Comparison of ENCODE assay signal across 16 cellular contexts in genomic region chr16:20114356-20114755, GRCh38. TPM values are rescaled to one million over a fixed set of nuclear protein-coding genes. Genes with fewer than 3 reads are reported as not detected.
DNase-seq lines count a peak whose midpoint lies in the region; ATAC-seq, FAIRE-seq and TF ChIP-seq lines count a peak whose summit lies in the region.
"Had no signal": no experiment of that assay in that cellular context is flagged by ENCODE, and none has a peak within 500 bp of the region (broad histone marks: within the 10 kb centered on the region; RNA-seq: fewer than 3 reads in every experiment).

No MANE protein-coding gene starts in this region.

- no peak for ATAC-seq in HG02981 (IDR thresholded peaks at IDR 0.05; ENCODE audit: unreplicated experiment)
- ATAC-seq in activated CD8-positive, alpha-beta T cell treated with anti-CD3 and anti-CD28 coated beads, Interleukin-2, amount 10 ng/mL, durations not matched to agents 7 days and 5 days = no peak
- ATAC-seq in stimulated activated effector memory CD8-positive, alpha-beta T cell treated with anti-CD3 and anti-CD28 coated beads, Interleukin-12 subunit alpha, Interleukin-12 subunit beta, amount 100 ng/mL, for 72 hours = no peak
- ATAC-seq: heart left ventricle; left lobe of liver; naive thymus-derived CD8-positive, alpha-beta T cell had no signal

- no peaks in the 10 kb centered on the region for H3K9me3 Mint-ChIP-seq in H9
- no peaks in the 10 kb centered on the region for H3K9me3 Mint-ChIP-seq in activated CD8-positive, alpha-beta T cell treated with anti-CD3 and anti-CD28 coated beads, Interleukin-2, amount 10 ng/mL, durations not matched to agents 7 days and 5 days (ENCODE audit: insufficient read depth)
- H3K9me3 Mint-ChIP-seq in stimulated activated effector memory CD8-positive, alpha-beta T cell treated with anti-CD3 and anti-CD28 coated beads, Interleukin-12 subunit alpha, Interleukin-12 subunit beta, amount 100 ng/mL, for 72 hours = no peaks in the 10 kb centered on the region
- H3K9me3 Mint-ChIP-seq: CD4-positive, alpha-beta T cell had no signal

- H3K4me1 Mint-ChIP-seq in H9 = peaks cover 16 to 19% of the 10 kb centered on the region in 2 experiments
- H3K4me1 Mint-ChIP-seq in activated CD8-positive, alpha-beta T cell treated with anti-CD3 and anti-CD28 coated beads, Interleukin-2, amount 10 ng/mL, durations not matched to agents 7 days and 5 days (ENCODE audit: low read depth) = no peaks in the 10 kb centered on the region
- no peaks in the 10 kb centered on the region for H3K4me1 Mint-ChIP-seq in stimulated activated effector memory CD8-positive, alpha-beta T cell treated with anti-CD3 and anti-CD28 coated beads, Interleukin-12 subunit alpha, Interleukin-12 subunit beta, amount 100 ng/mL, for 72 hours
- H3K4me1 Mint-ChIP-seq: naive thymus-derived CD8-positive, alpha-beta T cell had no signal

- no peaks in the 10 kb centered on the region for H3K36me3 Mint-ChIP-seq in H9 (ENCODE audit: insufficient read depth in 1 of 3, low read depth in 3 of 3)
- H3K36me3 Mint-ChIP-seq in activated CD8-positive, alpha-beta T cell treated with anti-CD3 and anti-CD28 coated beads, Interleukin-2, amount 10 ng/mL, durations not matched to agents 7 days and 5 days (ENCODE audit: low read depth) = no peaks in the 10 kb centered on the region
- no peaks in the 10 kb centered on the region for H3K36me3 Mint-ChIP-seq in stimulated activated effector memory CD8-positive, alpha-beta T cell treated with anti-CD3 and anti-CD28 coated beads, Interleukin-12 subunit alpha, Interleukin-12 subunit beta, amount 100 ng/mL, for 72 hours
- H3K36me3 Mint-ChIP-seq: naive thymus-derived CD8-positive, alpha-beta T cell had no signal

- no peak overlapping the region for H2BK5ac ChIP-seq in H9 (ENCODE audit: insufficient read length, low read length)

- no peak overlapping the region for H3K27ac ChIP-seq in H9 (ENCODE audit: insufficient read length, low read depth, low read length)
- no peak overlapping the region for H3K27ac ChIP-seq in small intestine (ENCODE audit: low read depth in 1 of 2, low read length in 1 of 2)
- H3K27ac ChIP-seq: cardiac muscle cell, heart left ventricle had no signal

- DNase-seq in H9 = no peak
- DNase-seq in RCC 7860 (ENCODE audit: low spot score) = peak; percentile 52
- DNase-seq in epithelial cell of esophagus (ENCODE audit: low read depth) = peak; percentile 9
- peak; percentile 33 for DNase-seq in small intestine
- DNase-seq in activated CD8-positive, alpha-beta T cell treated with anti-CD3 and anti-CD28 coated beads, Interleukin-2, amount 10 ng/mL, durations not matched to agents 7 days and 5 days = no peak
- DNase-seq in SIG-M5 (lab: John Stamatoyannopoulos, UW) = no peak
- DNase-seq in stimulated activated effector memory CD8-positive, alpha-beta T cell treated with anti-CD3 and anti-CD28 coated beads, Interleukin-12 subunit alpha, Interleukin-12 subunit beta, amount 100 ng/mL, for 72 hours (ENCODE audit: low spot score in 2 of 2) = no peak
- DNase-seq: CD4-positive, alpha-beta T cell; heart left ventricle; naive thymus-derived CD8-positive, alpha-beta T cell; NCI-H345 had no signal

- peak overlapping the region in 1 of 3 experiments; percentile 62; a peak in 1 of 7 replicates for H3K27ac Mint-ChIP-seq in H9
- H3K27ac Mint-ChIP-seq in activated CD8-positive, alpha-beta T cell treated with anti-CD3 and anti-CD28 coated beads, Interleukin-2, amount 10 ng/mL, durations not matched to agents 7 days and 5 days = no peak overlapping the region
- H3K27ac Mint-ChIP-seq in stimulated activated effector memory CD8-positive, alpha-beta T cell treated with anti-CD3 and anti-CD28 coated beads, Interleukin-12 subunit alpha, Interleukin-12 subunit beta, amount 100 ng/mL, for 72 hours = no peak overlapping the region
- H3K27ac Mint-ChIP-seq: CD4-positive, alpha-beta T cell; naive thymus-derived CD8-positive, alpha-beta T cell had no signal

- no peak overlapping the region for H3K14ac ChIP-seq in H9 (ENCODE audit: insufficient read depth, low read length)

- no peak overlapping the region for H3T11ph ChIP-seq in H9 (ENCODE audit: low read length)

- no peak overlapping the region for H2BK120ac ChIP-seq in H9 (ENCODE audit: low read depth, low read length, poor library complexity, severe bottlenecking)

- H4K5ac ChIP-seq in H9 (ENCODE audit: insufficient read length, low read depth, low read length) = no peak overlapping the region

- H3K23me2 ChIP-seq in H9 (ENCODE audit: insufficient read length, low read depth, low read length, poor library complexity, severe bottlenecking) = no peaks in the 10 kb centered on the region

- H2AK5ac ChIP-seq in H9 (ENCODE audit: insufficient read length, low read length) = no peak overlapping the region

- CTCF ChIA-PET in activated CD8-positive, alpha-beta T cell treated with anti-CD3 and anti-CD28 coated beads, Interleukin-2, amount 10 ng/mL, durations not matched to agents 7 days and 5 days (lab: Charles Lee) = no interaction called here

- FAIRE-seq in RCC 7860 (lab: Jason Lieb, UNC) = peak; percentile 45
- no peak for FAIRE-seq in small intestine (lab: Jason Lieb, UNC)
- FAIRE-seq: TTC549 had no signal

- no peak overlapping the region for H3K4me3 Mint-ChIP-seq in H9
- H3K4me3 Mint-ChIP-seq in activated CD8-positive, alpha-beta T cell treated with anti-CD3 and anti-CD28 coated beads, Interleukin-2, amount 10 ng/mL, durations not matched to agents 7 days and 5 days = no peak overlapping the region
- no peak overlapping the region for H3K4me3 Mint-ChIP-seq in stimulated activated effector memory CD8-positive, alpha-beta T cell treated with anti-CD3 and anti-CD28 coated beads, Interleukin-12 subunit alpha, Interleukin-12 subunit beta, amount 100 ng/mL, for 72 hours
- H3K4me3 Mint-ChIP-seq: CD4-positive, alpha-beta T cell; naive thymus-derived CD8-positive, alpha-beta T cell had no signal

- no peaks in the 10 kb centered on the region for H3K36me3 ChIP-seq in small intestine (ENCODE audit: control insufficient read depth in 2 of 2, insufficient read depth in 2 of 2, low read length in 2 of 2)
- H3K36me3 ChIP-seq: cardiac muscle cell, heart left ventricle had no signal

- no peak overlapping the region for H3K4me2 ChIP-seq in H9 (ENCODE audit: insufficient read depth, insufficient read length, low read length)

- H3K9ac ChIP-seq in H9 (ENCODE audit: extremely low read depth, insufficient read length, low read length) = no peak overlapping the region

- no peak overlapping the region for H4K91ac ChIP-seq in H9 (ENCODE audit: insufficient read length, low read depth, low read length)

- H3K27me3 Mint-ChIP-seq in H9 (ENCODE audit: low read depth) = peaks cover 1% of the 10 kb centered on the region
- H3K27me3 Mint-ChIP-seq in activated CD8-positive, alpha-beta T cell treated with anti-CD3 and anti-CD28 coated beads, Interleukin-2, amount 10 ng/mL, durations not matched to agents 7 days and 5 days (ENCODE audit: low read depth) = no peaks in the 10 kb centered on the region
- H3K27me3 Mint-ChIP-seq: CD4-positive, alpha-beta T cell had no signal

- H3K56ac ChIP-seq in H9 (ENCODE audit: insufficient read length, low read depth, low read length) = no peak overlapping the region

- POLR2A ChIA-PET in activated CD8-positive, alpha-beta T cell treated with anti-CD3 and anti-CD28 coated beads, Interleukin-2, amount 10 ng/mL, durations not matched to agents 7 days and 5 days (lab: Charles Lee) = no interaction called here

- no peak overlapping the region for H2BK15ac ChIP-seq in H9 (ENCODE audit: low read depth, low read length)

- WGBS in H9 (ENCODE audit: extremely low coverage, insufficient read length, low lambda C conversion rate) = no CpG with 5 or more reads among the region's 8 CpGs
- WGBS in small intestine, 3 donors = 38 to 77% (median 40%) methylated on average over 8 of the region's 8 CpGs

- no peaks in the 10 kb centered on the region for H3K9me3 ChIP-seq in H9 (ENCODE audit: control insufficient read depth, low read depth, low read length)
- H3K9me3 ChIP-seq in small intestine (ENCODE audit: control insufficient read depth, low read depth) = no peaks in the 10 kb centered on the region
- H3K9me3 ChIP-seq: heart left ventricle had no signal

- no peak overlapping the region for H3K18ac ChIP-seq in H9 (ENCODE audit: insufficient read length, low read depth, low read length)

- H3K4me3 ChIP-seq in epithelial cell of esophagus (ENCODE audit: low read length) (no peak overlapping the region), small intestine (ENCODE audit: low read depth in 1 of 2, low read length in 2 of 2) (no peak overlapping the region)
- H3K4me3 ChIP-seq: cardiac muscle cell, heart left ventricle had no signal

- no peaks in the 10 kb centered on the region; the same call in 1 of the 2 replicates for H3K4me1 ChIP-seq in H9 (ENCODE audit: insufficient read depth, low read length)
- H3K4me1 ChIP-seq in small intestine (ENCODE audit: control insufficient read depth in 2 of 2, insufficient read depth in 1 of 2, low read depth in 1 of 2, low read length in 1 of 2) = no peaks in the 10 kb centered on the region
- H3K4me1 ChIP-seq: heart left ventricle had no signal

- H3K27me3 ChIP-seq in H9 (ENCODE audit: insufficient read depth, low read length) = no peaks in the 10 kb centered on the region
- no peaks in the 10 kb centered on the region for H3K27me3 ChIP-seq in small intestine (ENCODE audit: control insufficient read depth in 2 of 2, insufficient read depth in 2 of 2, low read length in 2 of 2)
- H3K27me3 ChIP-seq: cardiac muscle cell had no signal

- no peaks in the 10 kb centered on the region for H4K20me1 ChIP-seq in H9 (ENCODE audit: control insufficient read depth, insufficient read depth, insufficient read length)

- H2BK20ac ChIP-seq in H9 (ENCODE audit: low read depth, low read length, poor library complexity, severe bottlenecking) = peak overlapping the region; percentile 83

- H2AFZ ChIP-seq in H9 (ENCODE audit: low read length) = no peak overlapping the region

- no peaks in the 10 kb centered on the region for H3K79me1 ChIP-seq in H9 (ENCODE audit: insufficient read depth, low read depth, low read length, poor library complexity, severe bottlenecking)

- H4K8ac ChIP-seq in H9 (replicated peaks; ENCODE audit: insufficient read length, low read depth, low read length) = no peak overlapping the region

- no peak overlapping the region for H2BK12ac ChIP-seq in H9 (ENCODE audit: insufficient read length, low read depth, low read length)

- no peak overlapping the region for H3K4ac ChIP-seq in H9 (ENCODE audit: low read depth, low read length)

- no peak for TF ChIP-seq CTCF in H9 (conservative IDR thresholded peaks at IDR 0.05)
- no peak for TF ChIP-seq CTCF in epithelial cell of esophagus (IDR thresholded peaks at IDR 0.05; ENCODE audit: insufficient read depth, low read depth, low read length, missing control alignments)

- H3K79me2 ChIP-seq in H9 (ENCODE audit: insufficient read depth, low read length) = no peaks in the 10 kb centered on the region

- no peak overlapping the region for H3K23ac ChIP-seq in H9 (ENCODE audit: insufficient read length, low read depth, low read length)

RNA-seq across cellular contexts. Expression of gene GPR139, which starts 40.7 kb away (rescaled TPM):
- total RNA-seq in H9 (2021) = 0.22 TPM in 1 of 2 replicates, not detected in the other
- not detected for polyA plus RNA-seq in small intestine
- not detected for total RNA-seq in activated CD8-positive, alpha-beta T cell treated with anti-CD3 and anti-CD28 coated beads, Interleukin-2, amount 10 ng/mL, durations not matched to agents 7 days and 5 days
- total RNA-seq: cardiac muscle cell; CD4-positive, alpha-beta T cell; heart left ventricle; left lobe of liver; naive thymus-derived CD8-positive, alpha-beta T cell; skeletal muscle tissue had no signal
- polyA plus RNA-seq: cardiac muscle cell; heart left ventricle; naive thymus-derived CD8-positive, alpha-beta T cell had no signal

Comparison
In these comparisons a context has a peak if more than half of its experiments do, and no peak if none do; other contexts are left out.
1. DNase-seq: peak in RCC 7860 (single experiment), epithelial cell of esophagus (single experiment) and small intestine (single experiment); none in H9 (single experiment), activated CD8-positive, alpha-beta T cell treated with anti-CD3 and anti-CD28 coated beads, Interleukin-2, amount 10 ng/mL, durations not matched to agents 7 days and 5 days (single experiment), SIG-M5 (single experiment) and stimulated activated effector memory CD8-positive, alpha-beta T cell treated with anti-CD3 and anti-CD28 coated beads, Interleukin-12 subunit alpha, Interleukin-12 subunit beta, amount 100 ng/mL, for 72 hours (0 of 2).